ENCODE assay signal across 9 cellular contexts in genomic region chr1:201275266-201275666, GRCh38. TPM values are rescaled to one million over a fixed set of nuclear protein-coding genes. Genes with fewer than 3 reads are reported as not detected.
A peak's percentile ranks its signal among the peaks of the same experiment; 100 is the strongest.
DNase-seq lines count a peak whose midpoint lies in the region; ATAC-seq, FAIRE-seq and TF ChIP-seq lines count a peak whose summit lies in the region.
"Had no signal": no experiment of that assay in that cellular context is flagged by ENCODE, and none has a peak within 500 bp of the region (broad histone marks: within the 10 kb centered on the region; RNA-seq: fewer than 3 reads in every experiment).

No MANE protein-coding gene starts in this region.

- TF ChIP-seq CTCF in A549 (IDR thresholded peaks at IDR 0.05) (no peak), keratinocyte (optimal IDR thresholded peaks at IDR 0.05 in 1 of 3, IDR thresholded peaks at IDR 0.05 in 1 of 3, conservative IDR thresholded peaks at IDR 0.05 in 1 of 3; ENCODE audit: extremely low read depth in 1 of 3, insufficient read depth in 2 of 3, low read length in 3 of 3) (no peak), GM10266 (IDR thresholded peaks at IDR 0.05; ENCODE audit: control insufficient read depth, insufficient read depth, low read depth, missing control alignments) (no peak)

- FAIRE-seq in A549 (lab: Jason Lieb, UNC): no peak
- FAIRE-seq in keratinocyte (lab: Jason Lieb, UNC): peak; percentile 93

- TF ChIP-seq POLR2A in A549 (IDR thresholded peaks at IDR 0.05; ENCODE audit: low read length): no peak

- no peaks in the 10 kb centered on the region for H3K27me3 ChIP-seq in keratinocyte (ENCODE audit: control insufficient read depth, extremely low read depth, insufficient read depth, low read length)

- H3K4me2 ChIP-seq in A549: peak overlapping the region; percentile 65
- H3K4me2 ChIP-seq in keratinocyte (ENCODE audit: control insufficient read depth, extremely low read depth, insufficient read depth, low read depth, low read length): peak overlapping the region; percentile 55

- peak; percentile 93 to 95 for ATAC-seq in A549
- no peak for ATAC-seq in HG02642 (IDR thresholded peaks at IDR 0.05; ENCODE audit: poor library complexity, unreplicated experiment)
- no peak for ATAC-seq in GM18520 (IDR thresholded peaks at IDR 0.05; ENCODE audit: unreplicated experiment)

- H3K36me3 ChIP-seq in keratinocyte (ENCODE audit: control insufficient read depth in 2 of 2, extremely low read depth in 1 of 2, insufficient read depth in 2 of 2, low read length in 2 of 2): no peaks in the 10 kb centered on the region

- POLR2A ChIA-PET in A549 (lab: Yijun Ruan, JAX): interaction anchor here (0.9 kb wide), 1 partner anchor 36 kb away, joined by 3 read pairs; no protein-coding TSS in a partner anchor

- no peaks in the 10 kb centered on the region for H4K20me1 ChIP-seq in keratinocyte (ENCODE audit: control insufficient read depth, extremely low read depth, insufficient read depth, low read length)

- dilution Hi-C loops in keratinocyte (cut with MboI; ENCODE audit: extremely low pct_ligation_motif_present, low sequenced_read_pairs): no loop called here

- DNase-seq in A549 (ENCODE audit: low read depth in 1 of 2, low spot score in 1 of 2) (peak; percentile 91 to 94), HPDE6-E6E7 (ENCODE audit: extremely low spot score) (peak; percentile 96), amniotic stem cell (lab: John Stamatoyannopoulos, UW) (peak; percentile 53), keratinocyte (ENCODE audit: low read depth, low spot score) (no peak), GDM1 (lab: John Stamatoyannopoulos, UW) (no peak), GM10266 (ENCODE audit: extremely low spot score) (no peak)
- DNase-seq: CD4-positive, alpha-beta T cell had no signal

- H3K9me1 ChIP-seq in keratinocyte (ENCODE audit: control insufficient read depth, extremely low read depth, insufficient read depth, low read length): peaks cover 3% of the 10 kb centered on the region

- WGBS in A549 (ENCODE audit: missing lambda C conversion rate): 6% methylated on average over 13 of the region's 14 CpGs

- no peaks in the 10 kb centered on the region for H3K79me2 ChIP-seq in keratinocyte (ENCODE audit: control insufficient read depth, insufficient read depth, low read length)

- TF ChIP-seq RAD21 in A549 (conservative IDR thresholded peaks at IDR 0.05 in 1 of 2, IDR thresholded peaks at IDR 0.05 in 1 of 2): peak; percentile 11 to 25; a peak in 1 of 5 replicates

- H3K9ac ChIP-seq in keratinocyte (ENCODE audit: control insufficient read depth, extremely low read depth, insufficient read depth, low read length): peak overlapping the region; percentile 71

- TF ChIP-seq EP300 in A549 (IDR thresholded peaks at IDR 0.05): peak in 1 of 2 experiments; percentile 53; a peak in 1 of 5 replicates

- peaks cover 40% of the 10 kb centered on the region for H3K4me1 ChIP-seq in A549
- H3K4me1 ChIP-seq in keratinocyte (ENCODE audit: control insufficient read depth, extremely low read depth, insufficient read depth, low read length): peaks cover 35% of the 10 kb centered on the region

- CTCF ChIA-PET in A549 (lab: Yijun Ruan, JAX): interaction anchor here (0.7 to 2.1 kb wide), 9 partner anchors 12 to 133 kb away, joined by 3 to 10 read pairs (median 5); no protein-coding TSS in a partner anchor

- H3K9me3 ChIP-seq in A549: no peaks in the 10 kb centered on the region
- H3K9me3 ChIP-seq in keratinocyte (ENCODE audit: control insufficient read depth, low read depth, low read length): no peaks in the 10 kb centered on the region

- peak overlapping the region; percentile 23 for H2AFZ ChIP-seq in keratinocyte (ENCODE audit: control insufficient read depth, low read length)

- peak overlapping the region; percentile 87 for H3K27ac ChIP-seq in A549
- peak overlapping the region; percentile 80 for H3K27ac ChIP-seq in keratinocyte (ENCODE audit: control insufficient read depth, insufficient read depth, low read length)

- H3K4me3 ChIP-seq in A549: no peak overlapping the region
- peak overlapping the region in 1 of 3 experiments; percentile 11 for H3K4me3 ChIP-seq in keratinocyte (ENCODE audit: control insufficient read depth in 2 of 3, extremely low read depth in 1 of 3, insufficient read depth in 2 of 3, low read depth in 1 of 3, low read length in 3 of 3)

TF ChIP-seq in A549, 52 proteins besides CTCF, POLR2A, EP300 and RAD21 (continues in another document):
- TF ChIP-seq MYC (IDR thresholded peaks at IDR 0.05; ENCODE audit: borderline replicate concordance, low read length) (no peak), KDM5A (IDR thresholded peaks at IDR 0.05) (no peak), CBX8 (IDR thresholded peaks at IDR 0.05) (no peak), RARB (CRISPR knock-in tag; IDR thresholded peaks at IDR 0.05) (no peak), MAFK (IDR thresholded peaks at IDR 0.05; ENCODE audit: partially characterized antibody) (no peak), ATOH8 (CRISPR knock-in tag; IDR thresholded peaks at IDR 0.05; ENCODE audit: low read depth) (no peak), NPAS2 (CRISPR knock-in tag; IDR thresholded peaks at IDR 0.05; ENCODE audit: borderline replicate concordance) (no peak), ZNF302 (CRISPR knock-in tag; IDR thresholded peaks at IDR 0.05) (no peak), CHD2 (IDR thresholded peaks at IDR 0.05; ENCODE audit: low read length, partially characterized antibody) (no peak), FOSB (CRISPR knock-in tag; IDR thresholded peaks at IDR 0.05) (no peak), RNF2 (IDR thresholded peaks at IDR 0.05; ENCODE audit: borderline replicate concordance, low read depth) (no peak), GATA3 (IDR thresholded peaks at IDR 0.05; ENCODE audit: borderline replicate concordance) (peak; percentile 47; the same call in 1 of the 2 replicates), CBX2 (IDR thresholded peaks at IDR 0.05; ENCODE audit: borderline replicate concordance, low read depth) (no peak), ZFP36 (IDR thresholded peaks at IDR 0.05; ENCODE audit: borderline replicate concordance, partially characterized antibody) (no peak), REST (IDR thresholded peaks at IDR 0.05) (no peak)
- TF ChIP-seq, protein P1, sequence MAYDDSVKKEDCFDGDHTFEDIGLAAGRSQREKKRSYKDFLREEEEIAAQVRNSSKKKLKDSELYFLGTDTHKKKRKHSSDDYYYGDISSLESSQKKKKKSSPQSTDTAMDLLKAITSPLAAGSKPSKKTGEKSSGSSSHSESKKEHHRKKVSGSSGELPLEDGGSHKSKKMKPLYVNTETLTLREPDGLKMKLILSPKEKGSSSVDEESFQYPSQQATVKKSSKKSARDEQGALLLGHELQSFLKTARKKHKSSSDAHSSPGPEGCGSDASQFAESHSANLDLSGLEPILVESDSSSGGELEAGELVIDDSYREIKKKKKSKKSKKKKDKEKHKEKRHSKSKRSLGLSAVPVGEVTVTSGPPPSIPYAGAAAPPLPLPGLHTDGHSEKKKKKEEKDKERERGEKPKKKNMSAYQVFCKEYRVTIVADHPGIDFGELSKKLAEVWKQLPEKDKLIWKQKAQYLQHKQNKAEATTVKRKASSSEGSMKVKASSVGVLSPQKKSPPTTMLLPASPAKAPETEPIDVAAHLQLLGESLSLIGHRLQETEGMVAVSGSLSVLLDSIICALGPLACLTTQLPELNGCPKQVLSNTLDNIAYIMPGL (CRISPR knock-in tag; IDR thresholded peaks at IDR 0.05; ENCODE audit: borderline replicate concordance): no peak

RNA-seq across cellular contexts. Expression of gene PKP1, which starts 8.0 kb away (rescaled TPM):
- polyA plus RNA-seq in A549 (2011; rRNA removed) (not detected in 2 replicates), A549 (2017; fragmentation: RNase III; extraction: RNeasy Plus Mini Kit Qiagen cat#74134 plus additional on column Dnase treatment) (not detected in 3 replicates), keratinocyte (163 to 301 TPM (median 169 TPM) in 3 replicates)
- polyA plus RNA-seq in A549 (2012; cell fraction: cytosol; rRNA removed): 0.01 TPM in 1 of 2 replicates, not detected in the other
- polyA plus RNA-seq in A549 (2012; cell fraction: nucleus; rRNA removed): not detected in 2 replicates
- polyA minus RNA-seq in A549 (2011; rRNA and poly(A)+ RNA removed): not detected in 2 replicates
- 262 TPM for polyA plus RNA-seq in keratinocyte (2011; ENCODE audit: low read depth)
- polyA plus RNA-seq in keratinocyte (2011; cell fraction: cytosol; rRNA removed): 168 and 222 TPM in 2 replicates
- polyA plus RNA-seq in keratinocyte (2011; cell fraction: nucleus; rRNA removed): 418 and 503 TPM in 2 replicates
- 160 and 587 TPM in 2 replicates for polyA plus RNA-seq in keratinocyte (2012; ENCODE audit: low replicate concordance)
- polyA minus RNA-seq in keratinocyte: 263 to 433 TPM (median 366 TPM) in 3 replicates
- polyA minus RNA-seq in keratinocyte (2011; cell fraction: cytosol; rRNA and poly(A)+ RNA removed): 238 TPM
- polyA minus RNA-seq in keratinocyte (2011; cell fraction: nucleus; rRNA and poly(A)+ RNA removed): 239 and 304 TPM in 2 replicates

Comparison
In these comparisons a context has a peak if more than half of its experiments do, and no peak if none do; other contexts are left out.
1. ATAC-seq: peak in A549 (2 of 2); none in HG02642 (single experiment) and GM18520 (single experiment).
2. DNase-seq: peak in A549 (2 of 2), HPDE6-E6E7 (single experiment) and amniotic stem cell (single experiment); none in keratinocyte (single experiment), GDM1 (single experiment) and GM10266 (single experiment).
3. RNA of gene PKP1, which starts 8.0 kb away (polyA plus RNA-seq): 160 to 587 TPM in keratinocyte; 0.01 TPM in A549; every median in the first group is over 100 times any median in the second.